Comparison of ENCODE assay signal across 12 cellular contexts in the genomic region with DNA sequence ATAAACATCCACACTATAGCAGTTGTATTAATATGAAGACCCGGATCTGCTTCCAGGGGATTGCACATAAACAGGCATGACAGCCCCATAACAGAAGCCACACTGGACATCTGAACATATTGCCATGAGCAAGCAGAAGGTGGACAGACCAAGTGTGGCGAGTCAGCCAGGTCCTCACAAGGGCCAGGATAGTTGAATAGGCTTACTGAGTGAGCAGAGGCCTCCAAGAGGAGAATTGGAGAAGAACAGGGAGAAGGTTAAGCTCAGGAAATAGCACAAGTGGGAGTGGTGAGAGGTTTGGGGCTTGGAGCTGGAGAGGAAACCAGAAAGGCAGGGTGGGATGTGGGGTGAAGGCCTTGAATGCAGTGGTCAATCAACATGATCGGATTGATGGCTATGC. TPM values are rescaled to one million over a fixed set of nuclear protein-coding genes. Genes with fewer than 3 reads are reported as not detected.
A peak's percentile ranks its signal among the peaks of the same experiment; 100 is the strongest.
DNase-seq lines count a peak whose midpoint lies in the region; ATAC-seq, FAIRE-seq and TF ChIP-seq lines count a peak whose summit lies in the region.
"Had no signal": no experiment of that assay in that cellular context is flagged by ENCODE, and none has a peak within 500 bp of the region (broad histone marks: within the 10 kb centered on the region; RNA-seq: fewer than 3 reads in every experiment).

No MANE protein-coding gene starts in this region.

- TF ChIP-seq POLR2A in endothelial cell of umbilical vein (IDR thresholded peaks at IDR 0.05; ENCODE audit: low read depth, low read length) = no peak

- peak; percentile 18 for FAIRE-seq in endothelial cell of umbilical vein (lab: Jason Lieb, UNC)

- H3K4me3 Mint-ChIP-seq in type B pancreatic cell = no peak overlapping the region

- no peaks in the 10 kb centered on the region for H3K27me3 ChIP-seq in PC-3 (ENCODE audit: low read length)
- H3K27me3 ChIP-seq in endothelial cell of umbilical vein (ENCODE audit: control insufficient read depth in 2 of 2, insufficient read depth in 2 of 2, low read length in 2 of 2) = no peaks in the 10 kb centered on the region
- H3K27me3 ChIP-seq: SJSA1 had no signal

- H4K20me1 ChIP-seq in PC-3 (ENCODE audit: low read length) = no peaks in the 10 kb centered on the region
- H4K20me1 ChIP-seq in endothelial cell of umbilical vein (replicated peaks; ENCODE audit: control insufficient read depth, extremely low read depth, insufficient read depth, low read length) = no peaks in the 10 kb centered on the region

- CTCF ChIA-PET in PC-3 (lab: Charles Lee) = interaction anchor here (1.0 to 1.3 kb wide), 2 partner anchors 27 to 44 kb away, joined by 3 to 6 read pairs; no protein-coding TSS in a partner anchor
- CTCF ChIA-PET in endothelial cell of umbilical vein (lab: Charles Lee) = interaction anchor here (0.8 to 1.3 kb wide), 2 partner anchors 10 to 16 kb away, joined by 3 to 5 read pairs; a partner anchor contains a TSS

- H3K9me3 ChIP-seq in PC-3 (ENCODE audit: low read length) (no peaks in the 10 kb centered on the region), endothelial cell of umbilical vein (replicated peaks; ENCODE audit: control insufficient read depth, insufficient read depth, low read length) (no peaks in the 10 kb centered on the region)

- dilution Hi-C loops in endothelial cell of umbilical vein (cut with MboI; ENCODE audit: extremely low pct_ligation_motif_present, low sequenced_read_pairs) = no loop called here

- peaks cover 5% of the 10 kb centered on the region for H3K4me1 Mint-ChIP-seq in type B pancreatic cell (ENCODE audit: unreplicated experiment)

- TF ChIP-seq CTCF in PC-3 (conservative IDR thresholded peaks at IDR 0.05; ENCODE audit: low read depth, low read length) = no peak
- no peak for TF ChIP-seq CTCF in endothelial cell of umbilical vein (IDR thresholded peaks at IDR 0.05; ENCODE audit: extremely low read depth in 1 of 2, insufficient read depth in 1 of 2, low read depth in 1 of 2, low read length in 2 of 2)
- TF ChIP-seq CTCF in type B pancreatic cell (conservative IDR thresholded peaks at IDR 0.05) = no peak

- ATAC-seq in PC-3 = peak; percentile 88
- no peak for ATAC-seq in HG03457 (IDR thresholded peaks at IDR 0.05; ENCODE audit: unreplicated experiment)
- no peak for ATAC-seq in GM18517 (IDR thresholded peaks at IDR 0.05; ENCODE audit: unreplicated experiment)

- H3K4me2 ChIP-seq in PC-3 (ENCODE audit: low read length) (no peak overlapping the region), endothelial cell of umbilical vein (ENCODE audit: insufficient read depth, low read length) (no peak overlapping the region)

- POLR2A ChIA-PET in PC-3 (lab: Charles Lee; ENCODE audit: unreplicated experiment) = interaction anchor here (0.6 kb wide), 1 partner anchor 39 kb away, joined by 4 read pairs; no protein-coding TSS in a partner anchor
- POLR2A ChIA-PET in endothelial cell of umbilical vein (lab: Charles Lee) = no interaction called here

- BruUV-seq in PC-3 (replicated peaks; lab: Mats Ljungman, UMichigan) (no TSS peak), endothelial cell of umbilical vein (replicated peaks; lab: Mats Ljungman, UMichigan) (no TSS peak)

- no peaks in the 10 kb centered on the region for H3K9me1 ChIP-seq in endothelial cell of umbilical vein (replicated peaks; ENCODE audit: control insufficient read depth, extremely low read depth, insufficient read depth, low read length)

- H3F3A ChIP-seq in PC-3 (ENCODE audit: low read length, unreplicated experiment) = no peaks in the 10 kb centered on the region

- H3K27me3 Mint-ChIP-seq in type B pancreatic cell = no peaks in the 10 kb centered on the region

- H3K36me3 Mint-ChIP-seq in type B pancreatic cell = no peaks in the 10 kb centered on the region

- intact Hi-C loops in PC-3 (cut with micrococcal nuclease) = no loop called here
- intact Hi-C loops in endothelial cell of umbilical vein (cut with micrococcal nuclease) = no loop called here

- no peak overlapping the region for H3K27ac ChIP-seq in PC-3 (ENCODE audit: low read length)
- no peak overlapping the region for H3K27ac ChIP-seq in endothelial cell of umbilical vein (ENCODE audit: insufficient read depth, low read depth, low read length)
- H3K27ac ChIP-seq: SJSA1 had no signal

- H3K4me3 ChIP-seq in PC-3 (ENCODE audit: low read length) = no peak overlapping the region
- H3K4me3 ChIP-seq in endothelial cell of umbilical vein (replicated peaks in 1 of 3; ENCODE audit: insufficient read depth in 1 of 3, low read depth in 1 of 3, low read length in 3 of 3) = no peak overlapping the region
- H3K4me3 ChIP-seq: SJSA1 had no signal

- DNase-seq in SIG-M5 treated with dmso at 0.1 percent for 504 hours (lab: John Stamatoyannopoulos, UW; ENCODE audit: unreplicated experiment) (peak; percentile 29), SIG-M5 (lab: John Stamatoyannopoulos, UW) (no peak), PC-3 (peak; percentile 34), endothelial cell of umbilical vein (ENCODE audit: low read depth, low spot score) (no peak), type B pancreatic cell (ENCODE audit: extremely low spot score, unreplicated experiment) (no peak), cerebellum (ENCODE audit: low spot score) (no peak)
- DNase-seq: head of caudate nucleus; NCI-H187; stimulated activated naive CD4-positive, alpha-beta T cell treated with Interleukin-2 at 50 U/mL for 16 hours had no signal

- H3K36me3 ChIP-seq in PC-3 (ENCODE audit: low read depth, low read length) (no peaks in the 10 kb centered on the region), endothelial cell of umbilical vein (ENCODE audit: control insufficient read depth in 2 of 2, extremely low read depth in 1 of 2, insufficient read depth in 2 of 2, low read length in 2 of 2) (peaks cover 8 to 14% of the 10 kb centered on the region in 2 experiments)

- H3K9ac ChIP-seq in PC-3 (ENCODE audit: low read length) (no peak overlapping the region), endothelial cell of umbilical vein (replicated peaks; ENCODE audit: extremely low read depth, insufficient read depth, low read length) (no peak overlapping the region)

- H3K9me3 Mint-ChIP-seq in type B pancreatic cell = no peaks in the 10 kb centered on the region

- H3K4me1 ChIP-seq in PC-3 (ENCODE audit: insufficient read depth, low read length) (no peaks in the 10 kb centered on the region), endothelial cell of umbilical vein (ENCODE audit: control insufficient read depth, extremely low read depth, insufficient read depth, low read length) (no peaks in the 10 kb centered on the region)
- H3K4me1 ChIP-seq: SJSA1 had no signal

- no peaks in the 10 kb centered on the region for H3K9me2 ChIP-seq in PC-3 (replicated peaks; ENCODE audit: low read length)

- H3K79me2 ChIP-seq in PC-3 (ENCODE audit: low read length) (no peaks in the 10 kb centered on the region), endothelial cell of umbilical vein (ENCODE audit: control insufficient read depth, insufficient read depth, low read length) (no peaks in the 10 kb centered on the region)

- peak overlapping the region; percentile 40 for H3K27ac Mint-ChIP-seq in type B pancreatic cell

- no peak overlapping the region for H2AFZ ChIP-seq in PC-3 (ENCODE audit: low read length)
- no peak overlapping the region for H2AFZ ChIP-seq in endothelial cell of umbilical vein (ENCODE audit: low read depth, low read length)

TF ChIP-seq in endothelial cell of umbilical vein, 7 proteins besides CTCF, POLR2A, EP300 and RAD21:
- no peak for TF ChIP-seq FOS (IDR thresholded peaks at IDR 0.05; ENCODE audit: borderline replicate concordance, insufficient read depth, low read length)
- TF ChIP-seq MYC (IDR thresholded peaks at IDR 0.05; ENCODE audit: low read depth, low read length) = no peak
- no peak for TF ChIP-seq JUN (IDR thresholded peaks at IDR 0.05; ENCODE audit: borderline replicate concordance, insufficient read depth, insufficient read length, low read depth)
- no peak for TF ChIP-seq EZH2 (IDR thresholded peaks at IDR 0.05; ENCODE audit: borderline replicate concordance, low read depth, low read length, severe bottlenecking)
- TF ChIP-seq GATA2 (IDR thresholded peaks at IDR 0.05; ENCODE audit: insufficient read depth, insufficient read length, low read depth, low read length) = no peak
- TF ChIP-seq, protein P1, sequence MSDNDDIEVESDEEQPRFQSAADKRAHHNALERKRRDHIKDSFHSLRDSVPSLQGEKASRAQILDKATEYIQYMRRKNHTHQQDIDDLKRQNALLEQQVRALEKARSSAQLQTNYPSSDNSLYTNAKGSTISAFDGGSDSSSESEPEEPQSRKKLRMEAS (IDR thresholded peaks at IDR 0.05; ENCODE audit: insufficient read depth, insufficient read length) = no peak
- TF ChIP-seq POLR2AphosphoS5 (IDR thresholded peaks at IDR 0.05; ENCODE audit: insufficient read depth, low read depth, low read length) = no peak

RNA-seq across cellular contexts. Expression of a gene that starts 10.8 kb away (rescaled TPM):
- total RNA-seq in PC-3 (2014; rRNA removed) (9.5 and 13.5 TPM in 2 replicates), endothelial cell of umbilical vein (17.1 and 19.8 TPM in 2 replicates), type B pancreatic cell (ENCODE audit: low replicate concordance) (19.5 and 26.0 TPM in 2 replicates), cerebellum (3.5 TPM)
- polyA plus RNA-seq in endothelial cell of umbilical vein = 8.5 and 10.5 TPM in 2 replicates
- 7.7 and 9.1 TPM in 2 replicates for polyA plus RNA-seq in endothelial cell of umbilical vein (2011; cell fraction: cytosol; rRNA removed)
- 3.2 and 5.4 TPM in 2 replicates for polyA plus RNA-seq in endothelial cell of umbilical vein (2011; cell fraction: nucleus; rRNA removed)
- 17.4 and 21.6 TPM in 2 replicates for polyA plus RNA-seq in endothelial cell of umbilical vein (2012)
- 9.3 and 13.4 TPM in 2 replicates for polyA minus RNA-seq in endothelial cell of umbilical vein
- polyA minus RNA-seq in endothelial cell of umbilical vein (2011; cell fraction: cytosol; rRNA and poly(A)+ RNA removed) = 10.5 TPM
- 5.6 and 6.1 TPM in 2 replicates for polyA minus RNA-seq in endothelial cell of umbilical vein (2011; cell fraction: nucleus; rRNA and poly(A)+ RNA removed)

RNA-seq across cellular contexts. Expression of a gene that starts 31.5 kb away (rescaled TPM):
- 9.5 and 12.4 TPM in 2 replicates for total RNA-seq in PC-3 (2014; rRNA removed)
- 8.8 and 11.7 TPM in 2 replicates for total RNA-seq in endothelial cell of umbilical vein
- polyA plus RNA-seq in endothelial cell of umbilical vein = 7.1 and 7.7 TPM in 2 replicates
- 3.9 and 4.2 TPM in 2 replicates for polyA plus RNA-seq in endothelial cell of umbilical vein (2011; cell fraction: cytosol; rRNA removed)
- 23.2 and 24.2 TPM in 2 replicates for polyA plus RNA-seq in endothelial cell of umbilical vein (2011; cell fraction: nucleus; rRNA removed)
- 4.5 and 6.4 TPM in 2 replicates for polyA plus RNA-seq in endothelial cell of umbilical vein (2012)
- 18.9 and 21.8 TPM in 2 replicates for polyA minus RNA-seq in endothelial cell of umbilical vein
- 6.7 TPM for polyA minus RNA-seq in endothelial cell of umbilical vein (2011; cell fraction: cytosol; rRNA and poly(A)+ RNA removed)
- polyA minus RNA-seq in endothelial cell of umbilical vein (2011; cell fraction: nucleus; rRNA and poly(A)+ RNA removed) = 20.3 and 22.4 TPM in 2 replicates
- 27.7 and 37.0 TPM in 2 replicates for total RNA-seq in type B pancreatic cell (ENCODE audit: low replicate concordance)
- total RNA-seq in cerebellum = 32.5 TPM

Comparison
In these comparisons a context has a peak if more than half of its experiments do, and no peak if none do; other contexts are left out.
1. DNase-seq: peak in SIG-M5 treated with dmso at 0.1 percent for 504 hours (single experiment) and PC-3 (single experiment); none in SIG-M5 (single experiment), endothelial cell of umbilical vein (single experiment), type B pancreatic cell (single experiment) and cerebellum (single experiment).